In genomic region chr2:120357768-120358167, GRCh38 we compare ENCODE assay signal across 17 cellular contexts. TPM values are rescaled to one million over a fixed set of nuclear protein-coding genes. Genes with fewer than 3 reads are reported as not detected.
DNase-seq lines count a peak whose midpoint lies in the region; ATAC-seq and TF ChIP-seq lines count a peak whose summit lies in the region.
"Had no signal": no experiment of that assay in that cellular context is flagged by ENCODE, and none has a peak within 500 bp of the region (broad histone marks: within the 10 kb centered on the region; RNA-seq: fewer than 3 reads in every experiment).

No MANE protein-coding gene starts in this region.

- TF ChIP-seq CTCF in left ventricle myocardium inferior (IDR thresholded peaks at IDR 0.05; ENCODE audit: borderline replicate concordance) (no peak), HEK293 (tag by site-specific recombination; IDR thresholded peaks at IDR 0.05) (no peak), neural progenitor cell (IDR thresholded peaks at IDR 0.05) (no peak)

- no peaks in the 10 kb centered on the region for H3K9me3 ChIP-seq in left ventricle myocardium inferior (replicated peaks)
- no peaks in the 10 kb centered on the region for H3K9me3 ChIP-seq in HEK293 (ENCODE audit: control insufficient read depth, insufficient read depth, low read depth, low read length)
- H3K9me3 ChIP-seq in neural progenitor cell (ENCODE audit: low read depth) = no peaks in the 10 kb centered on the region

- peak overlapping the region; percentile 63 for H3K27ac Mint-ChIP-seq in neural progenitor cell
- H3K27ac Mint-ChIP-seq: B cell; CD4-positive, alpha-beta memory T cell had no signal

- H3K27ac ChIP-seq in left ventricle myocardium inferior (replicated peaks) (no peak overlapping the region), HEK293 (ENCODE audit: extremely low read depth, low read depth, low read length) (no peak overlapping the region), neural progenitor cell (no peak overlapping the region)
- H3K27ac ChIP-seq: 22Rv1 had no signal

- ATAC-seq in Right ventricle myocardium inferior (no peak), GM19467 (IDR thresholded peaks at IDR 0.05; ENCODE audit: unreplicated experiment) (no peak), HG02885 (IDR thresholded peaks at IDR 0.05; ENCODE audit: poor library complexity, unreplicated experiment) (no peak)

- no peak overlapping the region for H3K9ac ChIP-seq in neural progenitor cell

- H3K4me1 ChIP-seq in left ventricle myocardium inferior (peaks cover 14% of the 10 kb centered on the region), HEK293 (ENCODE audit: control insufficient read depth, insufficient read depth, low read length) (no peaks in the 10 kb centered on the region), neural progenitor cell (no peaks in the 10 kb centered on the region)

- no peaks in the 10 kb centered on the region for H3K36me3 Mint-ChIP-seq in neural progenitor cell
- H3K36me3 Mint-ChIP-seq: CD4-positive, alpha-beta memory T cell had no signal

- intact Hi-C loops in Right ventricle myocardium inferior (cut with DNase I) (no loop called here), left ventricle myocardium inferior (cut with micrococcal nuclease) (no loop called here)

- H3K27me3 Mint-ChIP-seq in neural progenitor cell (ENCODE audit: insufficient read depth, low read depth) = peaks cover 28% of the 10 kb centered on the region

- H3K36me3 ChIP-seq in left ventricle myocardium inferior = no peaks in the 10 kb centered on the region
- no peaks in the 10 kb centered on the region for H3K36me3 ChIP-seq in HEK293 (ENCODE audit: control insufficient read depth in 2 of 2, insufficient read depth in 1 of 2, low read length in 2 of 2)
- no peaks in the 10 kb centered on the region for H3K36me3 ChIP-seq in neural progenitor cell

- no peak overlapping the region for H3K4me3 Mint-ChIP-seq in neural progenitor cell
- H3K4me3 Mint-ChIP-seq: B cell; CD4-positive, alpha-beta memory T cell had no signal

- H2AFZ ChIP-seq in neural progenitor cell (replicated peaks) = no peak overlapping the region

- no peak overlapping the region for H3K4me2 ChIP-seq in neural progenitor cell

- CTCF ChIA-PET in HEK293 (lab: Yijun Ruan, JAX) = no interaction called here

- no peaks in the 10 kb centered on the region for H4K20me1 ChIP-seq in neural progenitor cell (ENCODE audit: low read depth)

- peak; percentile 48 for DNase-seq in Right ventricle myocardium inferior (ENCODE audit: missing footprints)
- no peak for DNase-seq in left ventricle myocardium inferior
- no peak for DNase-seq in neural progenitor cell (ENCODE audit: low spot score)
- DNase-seq in NCI-H345 (lab: John Stamatoyannopoulos, UW) = no peak
- DNase-seq: C1 segment of cervical spinal cord, COR-L47, DMS153, DND-41, GOT3, H7, HCEC 1CT had no signal

- POLR2A ChIA-PET in HEK293 (lab: Yijun Ruan, JAX) = no interaction called here

- no peaks in the 10 kb centered on the region for H3K79me2 ChIP-seq in neural progenitor cell (ENCODE audit: low read depth)

- H3F3A ChIP-seq in neural progenitor cell (ENCODE audit: low read depth) = no peaks in the 10 kb centered on the region

- peaks cover 22% of the 10 kb centered on the region for H3K4me1 Mint-ChIP-seq in neural progenitor cell
- H3K4me1 Mint-ChIP-seq: CD4-positive, alpha-beta memory T cell had no signal

- H3K4me3 ChIP-seq in left ventricle myocardium inferior (no peak overlapping the region), HEK293 (ENCODE audit: low read depth, low read length) (no peak overlapping the region), neural progenitor cell (no peak overlapping the region)

- H3K27me3 ChIP-seq in left ventricle myocardium inferior (ENCODE audit: low read depth) (peaks cover 23% of the 10 kb centered on the region), neural progenitor cell (peaks cover 14% of the 10 kb centered on the region)

- H3K9me3 Mint-ChIP-seq in neural progenitor cell = no peaks in the 10 kb centered on the region
- H3K9me3 Mint-ChIP-seq: CD4-positive, alpha-beta memory T cell had no signal

TF ChIP-seq in HEK293, 187 proteins besides CTCF, POLR2A, EP300 and RAD21:
- no peak for TF ChIP-seq ZNF48 (tag by site-specific recombination; IDR thresholded peaks at IDR 0.05)
- peak; percentile 20; the same call in 1 of the 2 replicates for TF ChIP-seq ZFHX2 (tag by site-specific recombination; conservative IDR thresholded peaks at IDR 0.05)

RNA-seq across cellular contexts. Expression of gene INHBB, which starts 11.8 kb away (rescaled TPM):
- 7.1 TPM for total RNA-seq in Right ventricle myocardium inferior
- 3.2 TPM for total RNA-seq in left ventricle myocardium inferior
- total RNA-seq in neural progenitor cell (ENCODE audit: low replicate concordance) = not detected in 2 replicates
- total RNA-seq: B cell; CD4-positive, alpha-beta memory T cell had no signal
